Comparison of ENCODE assay signal across 8 cellular contexts in the genomic region with DNA sequence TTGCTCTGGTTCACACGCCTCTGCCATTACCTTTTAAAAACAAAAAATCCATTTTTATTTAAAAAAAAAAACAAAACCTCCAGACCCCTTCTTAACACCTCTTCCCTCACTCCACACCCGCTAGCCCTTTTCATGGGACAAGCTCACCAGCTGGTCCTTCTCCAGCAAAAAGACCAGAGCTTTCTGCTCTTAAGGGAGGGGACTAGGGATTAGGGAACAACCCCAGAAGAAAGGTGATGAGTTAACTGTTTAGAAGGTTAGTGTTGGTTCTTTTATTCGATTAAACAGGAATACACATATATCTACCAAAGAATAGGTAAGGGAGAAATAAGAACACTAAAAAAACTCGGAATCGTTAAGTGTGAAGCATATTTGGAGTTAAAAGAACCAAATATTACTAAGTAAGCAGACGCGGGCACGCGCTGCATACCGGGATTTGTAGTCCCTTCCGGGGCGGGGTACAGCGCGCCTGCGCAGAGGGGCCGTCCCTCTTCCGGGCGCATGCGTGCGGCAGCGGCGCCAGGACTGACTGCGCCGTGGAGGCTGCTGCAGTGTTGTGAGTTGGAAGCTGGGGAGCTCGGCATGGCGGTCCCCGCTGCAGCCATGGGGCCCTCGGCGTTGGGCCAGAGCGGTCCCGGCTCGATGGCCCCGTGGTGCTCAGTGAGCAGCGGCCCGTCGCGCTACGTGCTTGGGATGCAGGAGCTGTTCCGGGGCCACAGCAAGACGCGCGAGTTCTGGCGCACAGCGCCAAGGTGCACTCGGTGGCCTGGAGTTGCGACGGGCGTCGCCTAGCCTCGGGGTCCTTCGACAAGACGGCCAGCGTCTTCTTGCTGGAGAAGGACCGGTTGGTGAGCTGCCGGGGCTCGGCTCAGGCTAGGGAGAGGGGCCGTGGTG.
DNase-seq lines count a peak whose midpoint lies in the region; ATAC-seq, FAIRE-seq and TF ChIP-seq lines count a peak whose summit lies in the region.
"Not testable (repeated sequence)": the region's sequence is repeated elsewhere in the genome, so short reads cannot be mapped to it uniquely, and the experiment has no call there.

No MANE protein-coding gene starts in this region.

- not testable (repeated sequence) for H2BK15ac ChIP-seq in H1 (ENCODE audit: low read length)

- H3K23ac ChIP-seq in H1 (ENCODE audit: insufficient read length) = not testable (repeated sequence)

- H3K4me1 Mint-ChIP-seq in stimulated activated effector memory CD8-positive, alpha-beta T cell treated with anti-CD3 and anti-CD28 coated beads, Interleukin-12 subunit alpha, Interleukin-12 subunit beta, amount 100 ng/mL, for 72 hours = not testable (repeated sequence)

- H3K18ac ChIP-seq in H1 (ENCODE audit: extremely low read depth, low read length) = not testable (repeated sequence)

- H3K27me3 ChIP-seq in H1 (replicated peaks in 1 of 4; ENCODE audit: control insufficient read depth in 3 of 4, extremely low read depth in 1 of 4, insufficient read depth in 3 of 4, low read length in 3 of 4); left lung: not testable (repeated sequence)

- H3K27ac Mint-ChIP-seq in stimulated activated effector memory CD8-positive, alpha-beta T cell treated with anti-CD3 and anti-CD28 coated beads, Interleukin-12 subunit alpha, Interleukin-12 subunit beta, amount 100 ng/mL, for 72 hours = not testable (repeated sequence)

- TF ChIP-seq CTCF in WI38 (IDR thresholded peaks at IDR 0.05; ENCODE audit: low read depth, low read length); H1 (IDR thresholded peaks at IDR 0.05; ENCODE audit: control extremely low read depth in 1 of 3, insufficient read depth in 1 of 3, low read depth in 1 of 3, low read length in 3 of 3); left lung (IDR thresholded peaks at IDR 0.05): not testable (repeated sequence)

- H3K79me1 ChIP-seq in H1 (ENCODE audit: low read depth, low read length) = not testable (repeated sequence)

- H3K14ac ChIP-seq in H1 (ENCODE audit: insufficient read length) = not testable (repeated sequence)

- H3K4me1 ChIP-seq in H1 (replicated peaks in 1 of 4; ENCODE audit: control insufficient read depth in 3 of 4, insufficient read depth in 4 of 4, low read length in 3 of 4); left lung: not testable (repeated sequence)

- H3K4me3 ChIP-seq in WI38 (ENCODE audit: low read depth, low read length) (peak overlapping the region; percentile 43), H1 (ENCODE audit: extremely low read depth in 1 of 4, insufficient read depth in 2 of 4, low read depth in 3 of 4, low read length in 4 of 4) (peak overlapping the region; percentile 15 to 61 (median 40); a peak in 4 of 8 replicates)
- H3K4me3 ChIP-seq in left lung = not testable (repeated sequence)

- peak; percentile 42 for FAIRE-seq in H1 (lab: Jason Lieb, UNC)

- not testable (repeated sequence) for H2AK5ac ChIP-seq in H1 (ENCODE audit: low read depth, low read length)

- H4K8ac ChIP-seq in H1 (ENCODE audit: extremely low read depth, insufficient read depth, low read length) = not testable (repeated sequence)

- not testable (repeated sequence) for H3K27ac ChIP-seq in H1 (ENCODE audit: low read depth, low read length); left lung

- not testable (repeated sequence) for H2AFZ ChIP-seq in H1 (ENCODE audit: low read length)

- TF ChIP-seq POLR2A in H1 (IDR thresholded peaks at IDR 0.05; ENCODE audit: control extremely low read depth in 1 of 2, low read depth in 2 of 2, low read length in 2 of 2) = not testable (repeated sequence)

- intact Hi-C loops in left lung (cut with DNase I) = not testable (repeated sequence)

- not testable (repeated sequence) for TF ChIP-seq RAD21 in H1 (IDR thresholded peaks at IDR 0.05 in 1 of 2, conservative IDR thresholded peaks at IDR 0.05 in 1 of 2; ENCODE audit: low read depth in 2 of 2, low read length in 2 of 2)

- peak; percentile 73 for ATAC-seq in GM19324 (IDR thresholded peaks at IDR 0.05; ENCODE audit: low FRiP score, unreplicated experiment)
- peak; percentile 92 for ATAC-seq in HG02678 (IDR thresholded peaks at IDR 0.05; ENCODE audit: unreplicated experiment)
- ATAC-seq in HG03565 (IDR thresholded peaks at IDR 0.05; ENCODE audit: unreplicated experiment) = peak; percentile 90
- peak; percentile 97 for ATAC-seq in left lung
- ATAC-seq in stimulated activated effector memory CD8-positive, alpha-beta T cell treated with anti-CD3 and anti-CD28 coated beads, Interleukin-12 subunit alpha, Interleukin-12 subunit beta, amount 100 ng/mL, for 72 hours = peak; percentile 95

- TF ChIP-seq EP300 in H1 (IDR thresholded peaks at IDR 0.05; ENCODE audit: borderline replicate concordance in 1 of 2, low read depth in 2 of 2, low read length in 2 of 2) = not testable (repeated sequence)

- 40% methylated on average over 2 of the region's 57 CpGs; no CpG with 5 or more reads in 1 of the 2 experiments for WGBS in H1 (ENCODE audit: extremely low coverage in 1 of 2, insufficient coverage in 1 of 2, insufficient read length in 1 of 2, insufficient replicate concordance in 2 of 2, low coverage in 1 of 2, low lambda C conversion rate in 2 of 2, missing lambda C conversion rate in 1 of 2), 2 experiments

- H2BK12ac ChIP-seq in H1 (ENCODE audit: low read depth, low read length) = not testable (repeated sequence)

- H3K56ac ChIP-seq in H1 (replicated peaks; ENCODE audit: insufficient read length, low read depth, low read length) = not testable (repeated sequence)

- not testable (repeated sequence) for H2BK5ac ChIP-seq in H1 (ENCODE audit: low read depth, low read length)

- H3K9ac ChIP-seq in H1 (replicated peaks in 1 of 4; ENCODE audit: extremely low read depth in 1 of 4, low read depth in 3 of 4, low read length in 3 of 4) = peak overlapping the region in 1 of 4 experiments; percentile 51; a peak in 1 of 7 replicates

- not testable (repeated sequence) for H2BK120ac ChIP-seq in H1 (replicated peaks; ENCODE audit: low read depth, low read length)

- POLR2A ChIA-PET in H1 (lab: Charles Lee; ENCODE audit: partially characterized antibody) = not testable (repeated sequence)

- H4K91ac ChIP-seq in H1 (replicated peaks; ENCODE audit: insufficient read length, low read length) = not testable (repeated sequence)

- H4K5ac ChIP-seq in H1 (ENCODE audit: insufficient read length, low read depth, low read length) = not testable (repeated sequence)

- H3K4me2 ChIP-seq in H1 (ENCODE audit: insufficient read depth in 1 of 2, low read depth in 2 of 2, low read length in 2 of 2) = peak overlapping the region in 1 of 2 experiments; percentile 45; a peak in 1 of 4 replicates

- not testable (repeated sequence) for H4K20me1 ChIP-seq in H1 (replicated peaks in 1 of 2; ENCODE audit: control insufficient read depth in 1 of 2, insufficient read depth in 2 of 2, low read length in 2 of 2)

- H3K9me3 ChIP-seq in H1 (ENCODE audit: insufficient read depth in 2 of 2, low read depth in 1 of 2, low read length in 1 of 2); left lung: not testable (repeated sequence)

- not testable (repeated sequence) for H2BK20ac ChIP-seq in H1 (ENCODE audit: low read length)

- H3K79me2 ChIP-seq in H1 (ENCODE audit: control insufficient read depth in 1 of 2, insufficient read depth in 2 of 2, low read length in 2 of 2) = not testable (repeated sequence)

- H3K4ac ChIP-seq in H1 (replicated peaks; ENCODE audit: insufficient read length, low read depth, low read length) = not testable (repeated sequence)

- DNase-seq in COLO668 (lab: John Stamatoyannopoulos, UW; ENCODE audit: unreplicated experiment) = peak; percentile 10
- DNase-seq in H1 (ENCODE audit: low read depth in 1 of 2, low spot score in 2 of 2); left lung; stimulated activated effector memory CD8-positive, alpha-beta T cell treated with anti-CD3 and anti-CD28 coated beads, Interleukin-12 subunit alpha, Interleukin-12 subunit beta, amount 100 ng/mL, for 72 hours (ENCODE audit: low spot score in 2 of 2): not testable (repeated sequence)

- CTCF ChIA-PET in H1 (lab: Charles Lee; ENCODE audit: partially characterized antibody) = not testable (repeated sequence)

- H3K4me3 Mint-ChIP-seq in stimulated activated effector memory CD8-positive, alpha-beta T cell treated with anti-CD3 and anti-CD28 coated beads, Interleukin-12 subunit alpha, Interleukin-12 subunit beta, amount 100 ng/mL, for 72 hours = peak overlapping the region; percentile 70

- not testable (repeated sequence) for H3K36me3 ChIP-seq in H1 (ENCODE audit: control insufficient read depth in 2 of 4, insufficient read depth in 4 of 4, low read length in 3 of 4); left lung

- not testable (repeated sequence) for H3K23me2 ChIP-seq in H1 (ENCODE audit: low read depth, low read length)

- H3K36me3 Mint-ChIP-seq in stimulated activated effector memory CD8-positive, alpha-beta T cell treated with anti-CD3 and anti-CD28 coated beads, Interleukin-12 subunit alpha, Interleukin-12 subunit beta, amount 100 ng/mL, for 72 hours = not testable (repeated sequence)

- H3K9me3 Mint-ChIP-seq in stimulated activated effector memory CD8-positive, alpha-beta T cell treated with anti-CD3 and anti-CD28 coated beads, Interleukin-12 subunit alpha, Interleukin-12 subunit beta, amount 100 ng/mL, for 72 hours = not testable (repeated sequence)
